ENCODE assay signal across 27 cellular contexts in the genomic region with DNA sequence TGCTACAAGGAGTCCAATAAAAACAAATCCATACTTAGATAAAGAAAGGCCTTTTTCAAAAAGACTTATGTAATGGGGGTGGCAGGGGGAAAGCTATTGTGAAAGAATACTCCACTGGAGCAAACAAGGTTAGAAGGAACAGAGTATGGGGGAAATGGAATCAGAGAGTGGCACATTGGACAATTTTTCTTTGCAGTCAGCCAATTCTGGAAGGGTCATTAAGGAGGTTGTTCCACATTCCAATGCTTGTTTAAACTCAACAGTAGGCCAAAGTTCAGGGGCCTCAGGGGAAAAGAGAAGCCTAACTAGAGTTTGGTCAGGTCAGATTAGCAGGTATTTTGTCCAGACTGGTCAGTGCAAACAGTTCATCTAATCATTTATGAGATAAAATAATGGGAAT.
DNase-seq lines count a peak whose midpoint lies in the region; ATAC-seq, FAIRE-seq and TF ChIP-seq lines count a peak whose summit lies in the region.
"Had no signal": no experiment of that assay in that cellular context is flagged by ENCODE, and none has a peak within 500 bp of the region (broad histone marks: within the 10 kb centered on the region; RNA-seq: fewer than 3 reads in every experiment).

No MANE protein-coding gene starts in this region.

- peaks cover 26% of the 10 kb centered on the region for H3K4me1 Mint-ChIP-seq in CD14-positive monocyte
- H3K4me1 Mint-ChIP-seq: brain, endodermal cell, mesothelial cell of epicardium had no signal

- peaks cover 0 to 13% (median 0%) of the 10 kb centered on the region in 3 donors for H3K9me3 ChIP-seq in gastroesophageal sphincter
- peaks cover 0 to 6% (median 0%) of the 10 kb centered on the region in 4 donors for H3K9me3 ChIP-seq in pancreas

- FAIRE-seq in pancreas (lab: Jason Lieb, UNC) (no peak), H54 (lab: Jason Lieb, UNC) (no peak)
- FAIRE-seq: G401.6 had no signal

- H3K36me3 ChIP-seq in gastroesophageal sphincter, result no peaks in the 10 kb centered on the region
- no peaks in the 10 kb centered on the region for H3K36me3 ChIP-seq in pancreas
- H3K36me3 ChIP-seq: esophagus squamous epithelium, HAP-1, SJCRH30, suprapubic skin, WERI-Rb-1 had no signal

- ATAC-seq in gastroesophageal sphincter (peak; percentile 41), pancreas (peak; percentile 48 to 79 (median 64)), GM21381 (IDR thresholded peaks at IDR 0.05; ENCODE audit: unreplicated experiment) (no peak)
- ATAC-seq: activated naive CD8-positive, alpha-beta T cell treated with anti-CD3 and anti-CD28 coated beads, Interleukin-2, amount 50 U/mL, for 24 hours; naive thymus-derived CD8-positive, alpha-beta T cell had no signal

- peak overlapping the region; percentile 90 to 98 (median 96) for H3K27ac Mint-ChIP-seq in CD14-positive monocyte
- H3K27ac Mint-ChIP-seq: activated naive CD8-positive, alpha-beta T cell treated with anti-CD3 and anti-CD28 coated beads, Interleukin-2, amount 50 U/mL, for 24 hours; activated T-helper 2 cell treated with anti-CD3 and anti-CD28 coated beads, Interferon-gamma antibody, Interleukin-2, Interleukin-4, amounts not matched to agents 10 μg/mL and 5 μg/mL and 100 μg/mL, durations not matched to agents 14 hours and 24 hours and 36 hours; brain; endodermal cell; mesothelial cell of epicardium had no signal

- H3K4me1 ChIP-seq in gastroesophageal sphincter (no peaks in the 10 kb centered on the region), pancreas (peaks cover 0 to 8% (median 7%) of the 10 kb centered on the region in 3 donors)
- H3K4me1 ChIP-seq: esophagus squamous epithelium, HAP-1, SJCRH30, suprapubic skin had no signal

- TF ChIP-seq CTCF in CD14-positive monocyte (IDR thresholded peaks at IDR 0.05) (no peak), gastroesophageal sphincter (IDR thresholded peaks at IDR 0.05) (no peak), pancreas (IDR thresholded peaks at IDR 0.05) (no peak)

- no peak overlapping the region for H3K27ac ChIP-seq in gastroesophageal sphincter
- peak overlapping the region in 2 of 4 donors; percentile 35 for H3K27ac ChIP-seq in pancreas
- H3K27ac ChIP-seq: esophagus squamous epithelium, SJCRH30, suprapubic skin, WERI-Rb-1 had no signal

- no peak for DNase-seq in CD14-positive monocyte (ENCODE audit: low spot score)
- peak; percentile 23 for DNase-seq in HT-29 (ENCODE audit: low spot score)
- DNase-seq in pancreas, result no peak
- no peak for DNase-seq in H54 (ENCODE audit: insufficient read length, low spot score)
- DNase-seq in stimulated activated CD4-positive, alpha-beta T cell treated with anti-CD3 and anti-CD28 coated beads, Interleukin-1b, Interleukin-23, amount 100 ng/mL, for 48 hours, result no peak
- DNase-seq in NCI-H146 (lab: John Stamatoyannopoulos, UW), result no peak
- DNase-seq: activated CD4-positive, alpha-beta T cell treated with anti-CD3 and anti-CD28 coated beads, Interleukin-2, amount 50 U/mL, for 4 hours; activated CD8-positive, alpha-beta memory T cell treated with anti-CD3 and anti-CD28 coated beads, Interleukin-2, amount 50 U/mL, for 4 hours; activated naive CD8-positive, alpha-beta T cell treated with anti-CD3 and anti-CD28 coated beads, Interleukin-2, amount 50 U/mL, for 24 hours; CD4-positive, alpha-beta memory T cell; DMS153; endodermal cell; esophagus squamous epithelium; naive thymus-derived CD8-positive, alpha-beta T cell; NCI-H187 treated with DMSO at 0.1 percent for 48 hours; NCI-H2227 treated with DMSO at 0.1 percent for 48 hours; NCI-H748 treated with DMSO at 0.1 percent for 48 hours; SJCRH30; WERI-Rb-1 had no signal

- no peaks in the 10 kb centered on the region for H3K27me3 Mint-ChIP-seq in CD14-positive monocyte (ENCODE audit: low read depth in 3 of 3)
- H3K27me3 Mint-ChIP-seq: activated naive CD8-positive, alpha-beta T cell treated with anti-CD3 and anti-CD28 coated beads, Interleukin-2, amount 50 U/mL, for 24 hours; brain; CD4-positive, alpha-beta memory T cell; naive thymus-derived CD8-positive, alpha-beta T cell had no signal

- H3K27me3 ChIP-seq in gastroesophageal sphincter, result no peaks in the 10 kb centered on the region
- no peaks in the 10 kb centered on the region for H3K27me3 ChIP-seq in pancreas
- H3K27me3 ChIP-seq: esophagus squamous epithelium, SJCRH30, suprapubic skin had no signal

- H3K4me3 ChIP-seq in gastroesophageal sphincter (no peak overlapping the region), pancreas (no peak overlapping the region)
- H3K4me3 ChIP-seq: esophagus squamous epithelium, HAP-1, SJCRH30, suprapubic skin had no signal

- TF ChIP-seq POLR2A in gastroesophageal sphincter (IDR thresholded peaks at IDR 0.05) (no peak), H54 (IDR thresholded peaks at IDR 0.05; ENCODE audit: low read depth, low read length) (no peak)

- peak overlapping the region in 1 of 2 donors; percentile 23 for H3K4me3 Mint-ChIP-seq in CD14-positive monocyte
- H3K4me3 Mint-ChIP-seq: activated naive CD8-positive, alpha-beta T cell treated with anti-CD3 and anti-CD28 coated beads, Interleukin-2, amount 50 U/mL, for 24 hours; brain; CD4-positive, alpha-beta memory T cell; endodermal cell; mesothelial cell of epicardium; naive thymus-derived CD8-positive, alpha-beta T cell had no signal

- intact Hi-C loops in CD14-positive monocyte (cut with micrococcal nuclease), result loop anchor here (2.0 to 10.0 kb wide), 2 partner anchors 51 to 53 kb away; no protein-coding TSS in a partner anchor
- intact Hi-C loops in pancreas (cut with DNase I), result no loop called here

- peaks cover 17 to 26% of the 10 kb centered on the region in 2 donors for H3K36me3 Mint-ChIP-seq in CD14-positive monocyte
- H3K36me3 Mint-ChIP-seq: brain had no signal

- no peak for TF ChIP-seq EP300 in gastroesophageal sphincter (IDR thresholded peaks at IDR 0.05)

- peaks cover 18 to 75% (median 55%) of the 10 kb centered on the region in 7 donors for H3K9me3 Mint-ChIP-seq in CD14-positive monocyte

Comparison
In these comparisons a context has a peak if more than half of its experiments do, and no peak if none do; other contexts are left out.
1. intact Hi-C loops: an anchor here in CD14-positive monocyte (2.0 to 10.0 kb wide); none called in pancreas.